ENCODE assay signal across 16 cellular contexts in genomic region chr15:92098869-92099268, GRCh38.
DNase-seq lines count a peak whose midpoint lies in the region; ATAC-seq and TF ChIP-seq lines count a peak whose summit lies in the region.
"Had no signal": no experiment of that assay in that cellular context is flagged by ENCODE, and none has a peak within 500 bp of the region (broad histone marks: within the 10 kb centered on the region; RNA-seq: fewer than 3 reads in every experiment).

No MANE protein-coding gene starts in this region.

- no peaks in the 10 kb centered on the region for H3K27me3 ChIP-seq in GM23338 (ENCODE audit: insufficient read depth)
- H3K27me3 ChIP-seq in colonic mucosa, result no peaks in the 10 kb centered on the region
- H3K27me3 ChIP-seq in parathyroid adenoma (ENCODE audit: control insufficient read depth, insufficient read depth, low read length), result no peaks in the 10 kb centered on the region
- no peaks in the 10 kb centered on the region for H3K27me3 ChIP-seq in MG63
- H3K27me3 ChIP-seq: esophagus muscularis mucosa had no signal

- TF ChIP-seq CTCF in GM23338 (conservative IDR thresholded peaks at IDR 0.05; ENCODE audit: low read depth in 2 of 2), result peak in 1 of 2 experiments; percentile 69; a peak in 2 of 4 replicates
- no peak for TF ChIP-seq CTCF in colonic mucosa (IDR thresholded peaks at IDR 0.05)
- TF ChIP-seq CTCF in parathyroid adenoma (IDR thresholded peaks at IDR 0.05), result peak; percentile 9

- H3K36me3 ChIP-seq in GM23338 (ENCODE audit: insufficient read depth) (no peaks in the 10 kb centered on the region), colonic mucosa (no peaks in the 10 kb centered on the region), parathyroid adenoma (ENCODE audit: control insufficient read depth, insufficient read depth, low read length) (no peaks in the 10 kb centered on the region), MG63 (no peaks in the 10 kb centered on the region)

- H3K9me2 ChIP-seq in GM23338 (ENCODE audit: insufficient read depth), result no peaks in the 10 kb centered on the region

- no peak overlapping the region for H3K27ac ChIP-seq in GM23338 (ENCODE audit: low read depth)
- H3K27ac ChIP-seq in colonic mucosa, result no peak overlapping the region
- no peak overlapping the region for H3K27ac ChIP-seq in parathyroid adenoma
- H3K27ac ChIP-seq: esophagus muscularis mucosa had no signal

- H3K9me3 Mint-ChIP-seq in GM23338, result peaks cover 2% of the 10 kb centered on the region; the same call in 1 of the 3 replicates
- peaks cover 0 to 2% of the 10 kb centered on the region in 2 donors for H3K9me3 Mint-ChIP-seq in stimulated activated naive B cell treated with anti-CD40 and anti-IgM and Interleukin-4, amounts not matched to agents 10 μg/mL and 1 μg/mL and 100 μg/mL, for 72 hours
- H3K9me3 Mint-ChIP-seq: activated T-helper 1 cell treated with anti-CD3 and anti-CD28 coated beads, Interleukin-12 subunit alpha, Interleukin-12 subunit beta, Interleukin-2, Interleukin-4 antibody, amounts not matched to agents 30 ng/mL and 10 ng/mL and 1 ng/mL, durations not matched to agents 14 hours and 24 hours and 36 hours; immature natural killer cell had no signal

- H3K36me3 Mint-ChIP-seq in GM23338 (ENCODE audit: low read depth), result peaks cover 12% of the 10 kb centered on the region; the same call in 2 of the 3 replicates
- H3K36me3 Mint-ChIP-seq in stimulated activated naive B cell treated with anti-CD40 and anti-IgM and Interleukin-4, amounts not matched to agents 10 μg/mL and 1 μg/mL and 100 μg/mL, for 72 hours, result no peaks in the 10 kb centered on the region

- H3K4me1 ChIP-seq in GM23338 (ENCODE audit: insufficient read depth) (peaks cover 13% of the 10 kb centered on the region), colonic mucosa (no peaks in the 10 kb centered on the region), parathyroid adenoma (peaks cover 3% of the 10 kb centered on the region)

- ATAC-seq in GM23338, result peak; percentile 48
- ATAC-seq in GM18520 (IDR thresholded peaks at IDR 0.05; ENCODE audit: unreplicated experiment), result no peak
- ATAC-seq in stimulated activated naive B cell treated with anti-CD40 and anti-IgM and Interleukin-4, amounts not matched to agents 10 μg/mL and 1 μg/mL and 100 μg/mL, for 72 hours (replicated peaks), result no peak

- no peak overlapping the region for H3K4me2 ChIP-seq in GM23338
- H3K4me2 ChIP-seq in parathyroid adenoma (ENCODE audit: low read length), result no peak overlapping the region

- H3K27me3 Mint-ChIP-seq in GM23338 (ENCODE audit: insufficient read depth, low read depth, poor library complexity), result peaks cover 11% of the 10 kb centered on the region
- H3K27me3 Mint-ChIP-seq in stimulated activated naive B cell treated with anti-CD40 and anti-IgM and Interleukin-4, amounts not matched to agents 10 μg/mL and 1 μg/mL and 100 μg/mL, for 72 hours, result peaks cover 14 to 18% of the 10 kb centered on the region in 2 donors

- 0 out of 2 replicates have a peak, but pooled peaks cover 3% of the 10 kb centered on the region for H3F3A ChIP-seq in GM23338 (replicated peaks; ENCODE audit: low read depth)

- H3K9me3 ChIP-seq in colonic mucosa (no peaks in the 10 kb centered on the region), parathyroid adenoma (ENCODE audit: control insufficient read depth, low read length) (no peaks in the 10 kb centered on the region), MG63 (no peaks in the 10 kb centered on the region)
- H3K9me3 ChIP-seq: esophagus muscularis mucosa had no signal

- H3K79me2 ChIP-seq in GM23338 (replicated peaks; ENCODE audit: insufficient read depth), result no peaks in the 10 kb centered on the region
- no peaks in the 10 kb centered on the region for H3K79me2 ChIP-seq in parathyroid adenoma

- H3K27ac Mint-ChIP-seq in GM23338, result no peak overlapping the region
- no peak overlapping the region for H3K27ac Mint-ChIP-seq in stimulated activated naive B cell treated with anti-CD40 and anti-IgM and Interleukin-4, amounts not matched to agents 10 μg/mL and 1 μg/mL and 100 μg/mL, for 72 hours
- H3K27ac Mint-ChIP-seq: activated T-helper 1 cell treated with anti-CD3 and anti-CD28 coated beads, Interleukin-12 subunit alpha, Interleukin-12 subunit beta, Interleukin-2, Interleukin-4 antibody, amounts not matched to agents 30 ng/mL and 10 ng/mL and 1 ng/mL, durations not matched to agents 14 hours and 24 hours and 36 hours; T-helper 2 cell treated with Interferon-gamma antibody and Interleukin-4, amounts not matched to agents 5 μg/mL and 100 μg/mL, for 36 hours had no signal

- H3K4me1 Mint-ChIP-seq in GM23338, result peaks cover 37% of the 10 kb centered on the region
- peaks cover 15 to 20% of the 10 kb centered on the region in 2 donors for H3K4me1 Mint-ChIP-seq in stimulated activated naive B cell treated with anti-CD40 and anti-IgM and Interleukin-4, amounts not matched to agents 10 μg/mL and 1 μg/mL and 100 μg/mL, for 72 hours

- H4K20me1 ChIP-seq in GM23338 (replicated peaks; ENCODE audit: insufficient read depth), result no peaks in the 10 kb centered on the region

- H3K4me3 Mint-ChIP-seq in GM23338, result no peak overlapping the region
- H3K4me3 Mint-ChIP-seq in stimulated activated naive B cell treated with anti-CD40 and anti-IgM and Interleukin-4, amounts not matched to agents 10 μg/mL and 1 μg/mL and 100 μg/mL, for 72 hours, result no peak overlapping the region
- H3K4me3 Mint-ChIP-seq: activated T-helper 1 cell treated with anti-CD3 and anti-CD28 coated beads, Interleukin-12 subunit alpha, Interleukin-12 subunit beta, Interleukin-2, Interleukin-4 antibody, amounts not matched to agents 30 ng/mL and 10 ng/mL and 1 ng/mL, durations not matched to agents 14 hours and 24 hours and 36 hours; CD14-positive monocyte; immature natural killer cell; T-helper 2 cell treated with Interferon-gamma antibody and Interleukin-4, amounts not matched to agents 5 μg/mL and 100 μg/mL, for 36 hours had no signal

- H3K9ac ChIP-seq in colonic mucosa (ENCODE audit: low read depth in 2 of 2, low read length in 2 of 2), result no peak overlapping the region
- H3K9ac ChIP-seq in parathyroid adenoma, result no peak overlapping the region

- intact Hi-C loops in colonic mucosa (cut with DNase I), result loop anchor here (5.0 kb wide), 2 partner anchors 108 to 128 kb away; no protein-coding TSS in a partner anchor

- DNase-seq in GM23338 (ENCODE audit: low spot score) (peak; percentile 48), colonic mucosa (peak; percentile 28), hypothalamus (lab: John Stamatoyannopoulos, UW) (peak in 34 of 51 donors; percentile 9 to 78 (median 40)), MG63 (no peak)
- no peak for DNase-seq in stimulated activated naive CD4-positive, alpha-beta T cell treated with Interleukin-2 at 50 U/mL for 16 hours (lab: John Stamatoyannopoulos, UW)
- DNase-seq in stimulated activated naive B cell treated with anti-CD40 and anti-IgM and Interleukin-4, amounts not matched to agents 10 μg/mL and 1 μg/mL and 100 μg/mL, for 72 hours, result no peak
- DNase-seq: activated CD4-positive, alpha-beta T cell treated with anti-CD3 and anti-CD28 coated beads, Interleukin-2, amount 50 U/mL, for 48 hours; DND-41; immature natural killer cell; trophoblast cell had no signal

- H3K4me3 ChIP-seq in GM23338 (no peak overlapping the region), colonic mucosa (no peak overlapping the region), parathyroid adenoma (ENCODE audit: low read depth, low read length) (no peak overlapping the region), MG63 (no peak overlapping the region)
- H3K4me3 ChIP-seq: esophagus muscularis mucosa had no signal

- H2AFZ ChIP-seq in GM23338 (no peak overlapping the region), parathyroid adenoma (no peak overlapping the region)

TF ChIP-seq in GM23338, 12 proteins besides CTCF, POLR2A, EP300 and RAD21 (continues in another document):
- TF ChIP-seq POLR2AphosphoS5 (IDR thresholded peaks at IDR 0.05; ENCODE audit: low read depth) (no peak), STAT1 (IDR thresholded peaks at IDR 0.05; ENCODE audit: unreplicated experiment) (no peak), EZH2phosphoT487 (IDR thresholded peaks at IDR 0.05; ENCODE audit: unreplicated experiment) (no peak), ZNF114 (CRISPR knock-in tag; IDR thresholded peaks at IDR 0.05) (no peak), ZNF331 (CRISPR knock-in tag; IDR thresholded peaks at IDR 0.05; ENCODE audit: low read depth) (no peak), EZH2 (IDR thresholded peaks at IDR 0.05; ENCODE audit: low read depth, unreplicated experiment) (no peak), CREB1 (CRISPR knock-in tag; IDR thresholded peaks at IDR 0.05; ENCODE audit: low read depth) (no peak)

Comparison
In these comparisons a context has a peak if more than half of its experiments do, and no peak if none do; other contexts are left out.
1. DNase-seq: peak in GM23338 (single experiment), colonic mucosa (single experiment) and hypothalamus (34 of 51); none in MG63 (single experiment), stimulated activated naive CD4-positive, alpha-beta T cell treated with Interleukin-2 at 50 U/mL for 16 hours (single experiment) and stimulated activated naive B cell treated with anti-CD40 and anti-IgM and Interleukin-4, amounts not matched to agents 10 μg/mL and 1 μg/mL and 100 μg/mL, for 72 hours (single experiment).